Comparison of ENCODE assay signal across 8 cellular contexts in genomic region chr6:1624071-1624847, GRCh38. TPM values are rescaled to one million over a fixed set of nuclear protein-coding genes. Genes with fewer than 3 reads are reported as not detected.
A peak's percentile ranks its signal among the peaks of the same experiment; 100 is the strongest.
DNase-seq lines count a peak whose midpoint lies in the region; ATAC-seq and TF ChIP-seq lines count a peak whose summit lies in the region.

No MANE protein-coding gene starts in this region.

- intact Hi-C loops in psoas muscle (cut with DNase I): loop anchor here in 1 of 2 donors (5.0 kb wide), 1 partner anchor 63 kb away; no protein-coding TSS in a partner anchor

- ATAC-seq in SK-N-SH treated with all-trans-retinoic acid at 6 μM for 48 hours: 0 out of 3 replicates have a peak, but pooled peaks have one; percentile 5
- peak; percentile 23 to 51 (median 28) for ATAC-seq in psoas muscle
- ATAC-seq in HG03439 (IDR thresholded peaks at IDR 0.05; ENCODE audit: unreplicated experiment): no peak
- ATAC-seq in HG03469 (IDR thresholded peaks at IDR 0.05; ENCODE audit: unreplicated experiment): no peak

- H3K27ac ChIP-seq in psoas muscle: no peak overlapping the region

- H3K27me3 Mint-ChIP-seq in glutamatergic neuron (ENCODE audit: unreplicated experiment): peaks cover 29% of the 10 kb centered on the region

- peaks cover 11% of the 10 kb centered on the region for H3K36me3 Mint-ChIP-seq in glutamatergic neuron (ENCODE audit: unreplicated experiment)

- H3K27me3 ChIP-seq in psoas muscle (ENCODE audit: insufficient read depth in 3 of 3, low read length in 2 of 3): peaks cover 0 to 95% (median 33%) of the 10 kb centered on the region in 3 donors

- peaks cover 15% of the 10 kb centered on the region for H3K4me1 Mint-ChIP-seq in glutamatergic neuron (ENCODE audit: low read depth, unreplicated experiment)

- peak overlapping the region; percentile 78 for H3K4me3 ChIP-seq in psoas muscle

- no peak overlapping the region for H3K27ac Mint-ChIP-seq in glutamatergic neuron (ENCODE audit: unreplicated experiment)

- H3K36me3 ChIP-seq in psoas muscle (ENCODE audit: insufficient read depth in 1 of 2, low read depth in 1 of 2): no peaks in the 10 kb centered on the region

- H3K4me1 ChIP-seq in psoas muscle: peaks cover 8% of the 10 kb centered on the region

- TF ChIP-seq CTCF in GM13977 (IDR thresholded peaks at IDR 0.05; ENCODE audit: extremely low read depth, insufficient read depth, missing control alignments): no peak
- TF ChIP-seq CTCF in glutamatergic neuron (IDR thresholded peaks at IDR 0.05; ENCODE audit: partially characterized antibody, unreplicated experiment): no peak
- no peak for TF ChIP-seq CTCF in psoas muscle (IDR thresholded peaks at IDR 0.05)

- DNase-seq in GM13977 (ENCODE audit: low spot score): peak; percentile 76
- DNase-seq in glutamatergic neuron: peak; percentile 56
- peak in 1 of 2 donors; percentile 47 for DNase-seq in psoas muscle
- no peak for DNase-seq in DMS 273 treated with DMSO at 0.1 percent for 48 hours (lab: John Stamatoyannopoulos, UW)
- no peak for DNase-seq in activated CD8-positive, alpha-beta memory T cell treated with anti-CD3 and anti-CD28 coated beads, Interleukin-2, amount 50 U/mL, for 48 hours

- H3K9me3 ChIP-seq in psoas muscle: no peaks in the 10 kb centered on the region

- peaks cover 9% of the 10 kb centered on the region for H3K9me3 Mint-ChIP-seq in glutamatergic neuron (ENCODE audit: unreplicated experiment)

- WGBS in psoas muscle, 3 donors: 22 to 25% (median 24%) methylated on average over 51 to 65 of the region's 65 CpGs

- peak overlapping the region; percentile 52 for H3K4me3 Mint-ChIP-seq in glutamatergic neuron (ENCODE audit: unreplicated experiment)

- in situ Hi-C loops in GM13977 (cut with MboI; ENCODE audit: low pct_unique_long_range_greater_than_20kb, low sequenced_read_pairs, unreplicated experiment): loop anchor here (25.0 kb wide), 1 partner anchor 488 kb away; no protein-coding TSS in a partner anchor

TF ChIP-seq in SK-N-SH treated with all-trans-retinoic acid at 6 μM for 48 hours, 23 proteins besides CTCF, POLR2A, EP300 and RAD21:
- TF ChIP-seq TCF4 (CRISPR knock-in tag; IDR thresholded peaks at IDR 0.05; ENCODE audit: borderline replicate concordance): no peak

RNA-seq across cellular contexts. Expression of gene FOXC1, which starts 14.5 kb away (rescaled TPM):
- total RNA-seq in glutamatergic neuron (ENCODE audit: unreplicated experiment) (3.3 TPM), psoas muscle (1 to 10 TPM; 1.5 to 2.7 (median 2.0) TPM)
- 1 to 10 TPM in 2 of 3 donors, under 1 TPM in 1; 0.90 to 1.3 (median 1.1) TPM for polyA plus RNA-seq in psoas muscle

Comparison
In these comparisons a context has a peak if more than half of its experiments do, and no peak if none do; other contexts are left out.
1. DNase-seq: peak in GM13977 (single experiment) and glutamatergic neuron (single experiment); none in DMS 273 treated with DMSO at 0.1 percent for 48 hours (single experiment) and activated CD8-positive, alpha-beta memory T cell treated with anti-CD3 and anti-CD28 coated beads, Interleukin-2, amount 50 U/mL, for 48 hours (single experiment).
2. ATAC-seq: peak in SK-N-SH treated with all-trans-retinoic acid at 6 μM for 48 hours (single experiment) and psoas muscle (4 of 4); none in HG03439 (single experiment) and HG03469 (single experiment).